9 cellular contexts compared by ENCODE assay signal in the genomic region with DNA sequence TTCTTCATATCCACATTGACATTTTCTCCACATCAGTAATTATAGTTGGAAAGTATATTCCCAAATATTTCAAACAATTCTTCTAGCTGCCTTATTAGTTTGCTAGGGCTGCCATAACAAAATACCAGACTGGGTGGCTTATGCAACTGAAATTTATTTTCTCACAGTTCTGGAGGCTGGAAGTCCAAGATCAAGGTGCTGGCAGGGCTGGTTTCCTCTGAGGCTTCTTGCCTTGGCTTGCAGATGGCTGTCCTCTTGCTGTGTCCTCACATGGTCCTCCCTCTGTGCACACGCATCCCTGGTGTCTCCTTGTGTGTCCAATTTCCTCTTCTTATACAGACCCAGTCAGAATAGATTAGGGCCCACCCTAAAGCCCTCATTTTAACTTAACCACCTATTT.
"Had no signal": no experiment of that assay in that cellular context is flagged by ENCODE, and none has a peak within 500 bp of the region (broad histone marks: within the 10 kb centered on the region; RNA-seq: fewer than 3 reads in every experiment).

No MANE protein-coding gene starts in this region.

- H3K4me2 ChIP-seq: GM23338 had no signal

- H3K27ac ChIP-seq: GM23248 had no signal

- H2AFZ ChIP-seq: GM23248, GM23338 had no signal

- H3K9me3 ChIP-seq: HAP-1 had no signal

- H3K4me3 ChIP-seq: GM23248, GM23338, HAP-1 had no signal

- H3K36me3 ChIP-seq: HAP-1 had no signal

- H3K9ac ChIP-seq: GM23248 had no signal

- DNase-seq: GM23248, GOT3, H7, H9, HCEC 1CT, HFFc6 had no signal

- ATAC-seq: GM23338, HCT116 had no signal
